10 cellular contexts compared by ENCODE assay signal in genomic region chr22:31289335-31289734, GRCh38. TPM values are rescaled to one million over a fixed set of nuclear protein-coding genes. Genes with fewer than 3 reads are reported as not detected.
DNase-seq lines count a peak whose midpoint lies in the region; ATAC-seq and TF ChIP-seq lines count a peak whose summit lies in the region.
"Had no signal": no experiment of that assay in that cellular context is flagged by ENCODE, and none has a peak within 500 bp of the region (broad histone marks: within the 10 kb centered on the region; RNA-seq: fewer than 3 reads in every experiment).

No MANE protein-coding gene starts in this region.

- peaks cover 43 to 54% (median 46%) of the 10 kb centered on the region in 3 donors for H3K36me3 ChIP-seq in tibial artery

- DNase-seq in activated effector memory CD4-positive, alpha-beta T cell treated with anti-CD3 and anti-CD28 coated beads, Interleukin-2, amount 50 U/mL, for 16 hours: peak; percentile 65
- no peak for DNase-seq in activated effector memory CD4-positive, alpha-beta T cell treated with Interleukin-2 at 50 U/mL for 16 hours
- peak in 3 of 34 experiments; percentile 30 to 43 (median 33) for DNase-seq in T-cell
- DNase-seq in left lobe of liver (ENCODE audit: low spot score): peak; percentile 48
- no peak for DNase-seq in tibial artery
- no peak for DNase-seq in amniotic stem cell (lab: John Stamatoyannopoulos, UW)
- no peak for DNase-seq in iPS-NIHi7 (ENCODE audit: extremely low spot score)
- DNase-seq: DMS79, nephron progenitor cell had no signal

- peaks cover 67 to 83% (median 75%) of the 10 kb centered on the region in 3 donors for H3K4me1 Mint-ChIP-seq in T-cell

- CTCF ChIA-PET in T-cell (lab: Charles Lee): interaction anchor here in 1 of 2 donors (0.5 to 1.7 kb wide), 4 partner anchors 24 to 762 kb away, joined by 3 to 10 read pairs (median 3); no protein-coding TSS in a partner anchor

- H3K9me3 Mint-ChIP-seq in T-cell: no peaks in the 10 kb centered on the region

- H3K27ac Mint-ChIP-seq in T-cell: peak overlapping the region; percentile 99 to 100
- H3K27ac Mint-ChIP-seq: nephron progenitor cell had no signal

- intact Hi-C loops in tibial artery (cut with DNase I; ENCODE audit: low total_unique reads): no loop called here

- POLR2A ChIA-PET in T-cell (lab: Charles Lee): interaction anchor here (0.5 to 5.4 kb wide), 10 partner anchors 10 to 57 kb away, joined by 3 to 65 read pairs (median 8); no protein-coding TSS in a partner anchor

- H3K27me3 ChIP-seq in tibial artery: no peaks in the 10 kb centered on the region

- H3K4me3 ChIP-seq in tibial artery: peak overlapping the region in 1 of 2 donors; percentile 85

- H3K4me3 Mint-ChIP-seq in T-cell: peak overlapping the region; percentile 93 to 98 (median 97)

- H3K4me1 ChIP-seq in tibial artery: peaks cover 0 to 49% (median 30%) of the 10 kb centered on the region in 4 donors

- H3K9me3 ChIP-seq in tibial artery: no peaks in the 10 kb centered on the region

- no peak for TF ChIP-seq CTCF in tibial artery (IDR thresholded peaks at IDR 0.05)

- ATAC-seq in T-cell (replicated peaks in 1 of 4) (no peak), left lobe of liver (no peak), GM21619 (IDR thresholded peaks at IDR 0.05; ENCODE audit: unreplicated experiment) (no peak)

- H3K27ac ChIP-seq in tibial artery: peak overlapping the region; percentile 85 to 95

- no peaks in the 10 kb centered on the region for H3K27me3 Mint-ChIP-seq in T-cell

- peaks cover 63% of the 10 kb centered on the region for H3K36me3 Mint-ChIP-seq in T-cell

RNA-seq across cellular contexts. Expression of gene PIK3IP1, which starts 3.0 kb away (rescaled TPM):
- total RNA-seq in T-cell (100 to 1,000 TPM; 460 to 628 (median 478) TPM), left lobe of liver (3.2 TPM)

RNA-seq across cellular contexts. Expression of gene PATZ1, which starts 56.8 kb away (rescaled TPM):
- total RNA-seq in T-cell: 10 to 100 TPM; 53.1 to 56.7 (median 54.6) TPM
- total RNA-seq in left lobe of liver: 21.2 TPM

Comparison
In these comparisons a context has a peak if more than half of its experiments do, and no peak if none do; other contexts are left out.
1. DNase-seq: peak in activated effector memory CD4-positive, alpha-beta T cell treated with anti-CD3 and anti-CD28 coated beads, Interleukin-2, amount 50 U/mL, for 16 hours (single experiment) and left lobe of liver (single experiment); none in activated effector memory CD4-positive, alpha-beta T cell treated with Interleukin-2 at 50 U/mL for 16 hours (single experiment), tibial artery (0 of 2), amniotic stem cell (single experiment) and iPS-NIHi7 (single experiment).
2. RNA of gene PIK3IP1, which starts 3.0 kb away (total RNA-seq): 460 to 628 TPM in T-cell; 3.2 TPM in left lobe of liver (single experiment); every median in the first group is over 100 times any median in the second.